18 cellular contexts compared by ENCODE assay signal in the genomic region with DNA sequence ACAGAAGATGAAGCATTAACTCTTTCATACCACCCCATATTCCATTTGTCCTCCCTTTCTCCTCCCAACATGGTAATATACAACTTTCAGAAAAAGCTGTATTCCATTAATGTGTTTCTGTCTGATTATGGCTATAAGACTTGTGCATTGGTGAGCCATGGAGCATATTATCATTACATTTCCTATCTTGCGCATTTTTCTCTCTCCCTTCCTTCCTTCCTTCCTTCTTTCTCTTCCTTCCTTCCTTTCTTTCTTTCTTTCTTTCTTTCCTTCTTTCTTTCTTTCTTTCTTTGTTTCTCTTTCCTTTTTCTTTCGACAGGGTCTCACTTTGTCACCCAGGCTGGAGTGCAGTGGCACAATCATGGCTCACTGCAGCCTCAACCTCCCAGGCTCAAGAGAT.
"Had no signal": no experiment of that assay in that cellular context is flagged by ENCODE, and none has a peak within 500 bp of the region (broad histone marks: within the 10 kb centered on the region; RNA-seq: fewer than 3 reads in every experiment).

No MANE protein-coding gene starts in this region.

- FAIRE-seq: keratinocyte, urothelium cell line had no signal

- H3K36me3 ChIP-seq: esophagus squamous epithelium, left ventricle myocardium inferior, lower lobe of right lung, sigmoid colon, suprapubic skin, thyroid gland had no signal

- H3K9me3 ChIP-seq: esophagus squamous epithelium, left ventricle myocardium inferior, lower lobe of right lung, sigmoid colon, suprapubic skin, thyroid gland had no signal

- DNase-seq: cortex of kidney; dorsolateral prefrontal cortex; effector CD8-positive, alpha-beta T cell; esophagus squamous epithelium; foreskin fibroblast; immature natural killer cell; left cardiac atrium; left ventricle myocardium inferior; lower lobe of right lung; natural killer cell; sigmoid colon; stimulated activated CD4-positive, alpha-beta T cell treated with anti-CD3 and anti-CD28 coated beads, Interleukin-2, amount 100 ng/mL, for 24 hours; stimulated activated CD4-positive, alpha-beta T cell treated with anti-CD3 and anti-CD28 coated beads, Interleukin-4, amount 100 ng/mL, for 4 hours; thyroid gland had no signal

- H3K4me1 ChIP-seq: thyroid gland had no signal

- H3K27me3 ChIP-seq: dorsolateral prefrontal cortex, esophagus squamous epithelium, sigmoid colon, suprapubic skin, thyroid gland had no signal

- H3K27ac ChIP-seq: epithelial cell of prostate, esophagus squamous epithelium, left ventricle myocardium inferior, lower lobe of right lung, suprapubic skin, thyroid gland had no signal
